8 cellular contexts compared by ENCODE assay signal in the genomic region with DNA sequence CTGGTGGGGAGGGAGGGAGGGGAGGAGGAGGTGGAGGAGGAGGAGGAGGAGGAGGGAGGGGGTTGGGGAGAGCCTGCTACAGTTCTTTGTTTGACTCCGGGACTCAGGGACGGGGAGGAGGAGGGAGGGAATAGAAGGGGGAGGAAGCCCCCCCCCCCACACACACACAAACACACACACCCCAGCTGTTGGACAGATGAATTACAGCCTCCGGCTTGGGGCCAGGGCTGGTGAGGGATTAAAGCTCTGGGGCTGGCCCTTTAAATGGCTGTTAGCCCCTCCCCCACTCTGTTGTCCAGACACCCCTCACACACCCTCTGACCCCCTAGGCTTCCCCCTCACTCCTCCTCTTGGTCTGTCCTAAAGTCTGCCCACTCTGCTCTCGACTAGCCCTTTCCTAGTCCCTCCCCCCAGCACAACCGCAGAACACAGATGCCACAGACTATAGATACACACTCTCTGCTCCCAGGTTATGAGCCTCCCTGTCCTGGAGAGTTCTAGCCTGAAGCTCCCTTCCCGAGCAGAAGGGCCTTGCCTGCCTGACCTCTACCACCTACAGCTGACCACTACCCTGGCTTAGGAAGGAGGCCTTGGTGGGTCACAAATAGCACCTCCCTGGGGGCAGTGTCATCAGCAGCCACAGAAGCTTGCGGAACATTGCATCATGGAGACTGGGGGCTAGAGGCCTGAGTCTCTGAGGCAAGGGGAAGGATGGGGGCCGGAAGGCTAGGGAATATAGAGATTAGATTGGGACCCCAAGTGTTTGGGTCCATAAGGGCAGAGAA. TPM values are rescaled to one million over a fixed set of nuclear protein-coding genes. Genes with fewer than 3 reads are reported as not detected.
DNase-seq lines count a peak whose midpoint lies in the region; ATAC-seq and TF ChIP-seq lines count a peak whose summit lies in the region.

No MANE protein-coding gene starts in this region.

- intact Hi-C loops in body of pancreas (cut with DNase I): no loop called here

- peak; percentile 18 for TF ChIP-seq POLR2A in GM18526 (IDR thresholded peaks at IDR 0.05; ENCODE audit: extremely low read depth, insufficient read length)
- TF ChIP-seq POLR2A in body of pancreas (IDR thresholded peaks at IDR 0.05): no peak

- TF ChIP-seq CTCF in body of pancreas (IDR thresholded peaks at IDR 0.05): no peak

- DNase-seq in ACHN (peak; percentile 24), NOMO-1 treated with DMSO at 0.1 percent for 48 hours (lab: John Stamatoyannopoulos, UW; ENCODE audit: unreplicated experiment) (peak; percentile 78), body of pancreas (peak; percentile 57 to 73 (median 70)), kidney glomerular epithelial cell (lab: John Stamatoyannopoulos, UW) (peak; percentile 40)

- H3K4me3 ChIP-seq in body of pancreas: no peak overlapping the region
- peak overlapping the region; percentile 5 to 35 for H3K4me3 ChIP-seq in stomach smooth muscle (ENCODE audit: low read length in 2 of 2)

- no peak for ATAC-seq in body of pancreas
- ATAC-seq in GM21723 (IDR thresholded peaks at IDR 0.05; ENCODE audit: unreplicated experiment): no peak
- ATAC-seq in HG03280 (IDR thresholded peaks at IDR 0.05; ENCODE audit: unreplicated experiment): no peak

- H3K4me1 ChIP-seq in body of pancreas (peaks cover 54% of the 10 kb centered on the region), stomach smooth muscle (ENCODE audit: control insufficient read depth, insufficient read depth, low read length) (peaks cover 64% of the 10 kb centered on the region)

- in situ Hi-C loops in ACHN (cut with HindIII; ENCODE audit: low pct_ligation_motif_present, low pct_unique_long_range_greater_than_20kb, low sequenced_read_pairs): no loop called here

- H3K9ac ChIP-seq in stomach smooth muscle (ENCODE audit: low read length in 2 of 2): peak overlapping the region in 1 of 2 donors; percentile 55

- no peaks in the 10 kb centered on the region for H3K9me3 ChIP-seq in body of pancreas
- H3K9me3 ChIP-seq in stomach smooth muscle (ENCODE audit: control insufficient read depth in 2 of 2, low read length in 2 of 2): no peaks in the 10 kb centered on the region

- peak overlapping the region; percentile 26 to 100 (median 100) for H3K27ac ChIP-seq in body of pancreas
- H3K27ac ChIP-seq in stomach smooth muscle (ENCODE audit: low read length): peak overlapping the region; percentile 49

- WGBS in body of pancreas, 2 donors: 22 to 31% methylated on average over 6 of the region's 8 CpGs

- no peaks in the 10 kb centered on the region for H3K36me3 ChIP-seq in body of pancreas (replicated peaks in 1 of 2; ENCODE audit: insufficient read depth in 1 of 2, low read depth in 2 of 2)
- peaks cover 3 to 10% of the 10 kb centered on the region in 2 donors for H3K36me3 ChIP-seq in stomach smooth muscle (ENCODE audit: control insufficient read depth in 2 of 2, insufficient read depth in 2 of 2, low read length in 2 of 2)

- H3K27me3 ChIP-seq in body of pancreas (no peaks in the 10 kb centered on the region), stomach smooth muscle (ENCODE audit: control insufficient read depth in 1 of 2, insufficient read depth in 2 of 2, low read length in 2 of 2) (no peaks in the 10 kb centered on the region)

RNA-seq across cellular contexts. Expression of a gene that starts 4.5 kb away (rescaled TPM):
- total RNA-seq in body of pancreas: 10 to 100 TPM in 1 of 2 donors, 1 to 10 TPM in 1; 7.5 to 20.1 TPM

RNA-seq across cellular contexts. Expression of a gene that starts 16.4 kb away (rescaled TPM):
- 10 to 100 TPM in 1 of 2 donors, 1 to 10 TPM in 1; 6.0 to 16.2 TPM for total RNA-seq in body of pancreas

RNA-seq across cellular contexts. Expression of a gene that starts 18.9 kb away (rescaled TPM):
- total RNA-seq in body of pancreas: 10 to 100 TPM; 25.7 to 50.1 TPM

RNA-seq across cellular contexts. Expression of a gene that starts 19.3 kb away (rescaled TPM):
- total RNA-seq in body of pancreas: 10 to 100 TPM in 1 of 2 donors, 1 to 10 TPM in 1; 5.7 to 16.5 TPM

RNA-seq across cellular contexts. Expression of a gene that starts 50.1 kb away (rescaled TPM):
- 10 to 100 TPM; 53.7 to 69.9 TPM for total RNA-seq in body of pancreas

Comparison
In these comparisons a context has a peak if more than half of its experiments do, and no peak if none do; other contexts are left out.
1. DNase-seq: peak in every context shown above with its lines; median percentile 78 in NOMO-1 treated with DMSO at 0.1 percent for 48 hours; 70 in body of pancreas; 40 in kidney glomerular epithelial cell; 24 in ACHN.
2. H3K4me3 ChIP-seq: peak in stomach smooth muscle (2 of 2); none in body of pancreas (0 of 2).